1 cellular context compared by ENCODE assay signal in the genomic region with DNA sequence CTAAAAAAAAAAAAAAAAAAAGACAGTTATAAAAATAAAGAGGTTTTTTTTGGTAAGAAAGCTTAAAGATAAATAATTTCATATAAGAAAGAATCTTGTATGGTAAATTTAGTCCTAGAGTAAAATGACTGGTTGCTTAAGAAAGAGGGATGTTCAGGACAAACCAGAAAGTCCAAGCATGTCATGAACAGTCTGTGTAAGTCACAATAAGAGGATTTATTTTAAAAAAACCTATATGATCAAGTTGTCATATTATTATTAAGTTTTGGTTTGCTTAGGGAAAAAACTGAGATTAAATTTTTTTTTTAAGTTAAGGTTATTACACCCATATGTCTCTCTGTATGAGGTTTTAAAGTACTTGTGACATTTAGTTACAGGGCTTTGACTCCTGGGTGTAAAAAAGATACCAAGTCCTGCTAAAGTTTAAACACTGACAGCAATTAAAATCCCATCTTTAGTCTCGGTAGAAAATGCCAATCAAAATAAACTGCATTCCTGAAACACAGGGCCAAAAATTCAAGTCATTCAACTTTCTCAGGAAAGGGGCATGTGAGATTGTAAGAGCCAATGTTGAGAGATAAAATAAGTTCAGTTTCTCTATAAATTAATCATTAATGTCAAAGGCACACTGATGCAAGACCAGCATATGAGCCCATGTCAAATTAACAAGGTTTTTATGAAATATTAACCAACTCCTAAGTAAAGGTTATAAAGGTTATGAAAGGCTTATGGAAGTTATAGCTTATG.
TF ChIP-seq lines count a peak whose summit lies in the region.

No MANE protein-coding gene starts in this region.

TF ChIP-seq in GM23338, 12 proteins besides CTCF, POLR2A, EP300 and RAD21 (continued from another document):
- TF ChIP-seq, protein P1, sequence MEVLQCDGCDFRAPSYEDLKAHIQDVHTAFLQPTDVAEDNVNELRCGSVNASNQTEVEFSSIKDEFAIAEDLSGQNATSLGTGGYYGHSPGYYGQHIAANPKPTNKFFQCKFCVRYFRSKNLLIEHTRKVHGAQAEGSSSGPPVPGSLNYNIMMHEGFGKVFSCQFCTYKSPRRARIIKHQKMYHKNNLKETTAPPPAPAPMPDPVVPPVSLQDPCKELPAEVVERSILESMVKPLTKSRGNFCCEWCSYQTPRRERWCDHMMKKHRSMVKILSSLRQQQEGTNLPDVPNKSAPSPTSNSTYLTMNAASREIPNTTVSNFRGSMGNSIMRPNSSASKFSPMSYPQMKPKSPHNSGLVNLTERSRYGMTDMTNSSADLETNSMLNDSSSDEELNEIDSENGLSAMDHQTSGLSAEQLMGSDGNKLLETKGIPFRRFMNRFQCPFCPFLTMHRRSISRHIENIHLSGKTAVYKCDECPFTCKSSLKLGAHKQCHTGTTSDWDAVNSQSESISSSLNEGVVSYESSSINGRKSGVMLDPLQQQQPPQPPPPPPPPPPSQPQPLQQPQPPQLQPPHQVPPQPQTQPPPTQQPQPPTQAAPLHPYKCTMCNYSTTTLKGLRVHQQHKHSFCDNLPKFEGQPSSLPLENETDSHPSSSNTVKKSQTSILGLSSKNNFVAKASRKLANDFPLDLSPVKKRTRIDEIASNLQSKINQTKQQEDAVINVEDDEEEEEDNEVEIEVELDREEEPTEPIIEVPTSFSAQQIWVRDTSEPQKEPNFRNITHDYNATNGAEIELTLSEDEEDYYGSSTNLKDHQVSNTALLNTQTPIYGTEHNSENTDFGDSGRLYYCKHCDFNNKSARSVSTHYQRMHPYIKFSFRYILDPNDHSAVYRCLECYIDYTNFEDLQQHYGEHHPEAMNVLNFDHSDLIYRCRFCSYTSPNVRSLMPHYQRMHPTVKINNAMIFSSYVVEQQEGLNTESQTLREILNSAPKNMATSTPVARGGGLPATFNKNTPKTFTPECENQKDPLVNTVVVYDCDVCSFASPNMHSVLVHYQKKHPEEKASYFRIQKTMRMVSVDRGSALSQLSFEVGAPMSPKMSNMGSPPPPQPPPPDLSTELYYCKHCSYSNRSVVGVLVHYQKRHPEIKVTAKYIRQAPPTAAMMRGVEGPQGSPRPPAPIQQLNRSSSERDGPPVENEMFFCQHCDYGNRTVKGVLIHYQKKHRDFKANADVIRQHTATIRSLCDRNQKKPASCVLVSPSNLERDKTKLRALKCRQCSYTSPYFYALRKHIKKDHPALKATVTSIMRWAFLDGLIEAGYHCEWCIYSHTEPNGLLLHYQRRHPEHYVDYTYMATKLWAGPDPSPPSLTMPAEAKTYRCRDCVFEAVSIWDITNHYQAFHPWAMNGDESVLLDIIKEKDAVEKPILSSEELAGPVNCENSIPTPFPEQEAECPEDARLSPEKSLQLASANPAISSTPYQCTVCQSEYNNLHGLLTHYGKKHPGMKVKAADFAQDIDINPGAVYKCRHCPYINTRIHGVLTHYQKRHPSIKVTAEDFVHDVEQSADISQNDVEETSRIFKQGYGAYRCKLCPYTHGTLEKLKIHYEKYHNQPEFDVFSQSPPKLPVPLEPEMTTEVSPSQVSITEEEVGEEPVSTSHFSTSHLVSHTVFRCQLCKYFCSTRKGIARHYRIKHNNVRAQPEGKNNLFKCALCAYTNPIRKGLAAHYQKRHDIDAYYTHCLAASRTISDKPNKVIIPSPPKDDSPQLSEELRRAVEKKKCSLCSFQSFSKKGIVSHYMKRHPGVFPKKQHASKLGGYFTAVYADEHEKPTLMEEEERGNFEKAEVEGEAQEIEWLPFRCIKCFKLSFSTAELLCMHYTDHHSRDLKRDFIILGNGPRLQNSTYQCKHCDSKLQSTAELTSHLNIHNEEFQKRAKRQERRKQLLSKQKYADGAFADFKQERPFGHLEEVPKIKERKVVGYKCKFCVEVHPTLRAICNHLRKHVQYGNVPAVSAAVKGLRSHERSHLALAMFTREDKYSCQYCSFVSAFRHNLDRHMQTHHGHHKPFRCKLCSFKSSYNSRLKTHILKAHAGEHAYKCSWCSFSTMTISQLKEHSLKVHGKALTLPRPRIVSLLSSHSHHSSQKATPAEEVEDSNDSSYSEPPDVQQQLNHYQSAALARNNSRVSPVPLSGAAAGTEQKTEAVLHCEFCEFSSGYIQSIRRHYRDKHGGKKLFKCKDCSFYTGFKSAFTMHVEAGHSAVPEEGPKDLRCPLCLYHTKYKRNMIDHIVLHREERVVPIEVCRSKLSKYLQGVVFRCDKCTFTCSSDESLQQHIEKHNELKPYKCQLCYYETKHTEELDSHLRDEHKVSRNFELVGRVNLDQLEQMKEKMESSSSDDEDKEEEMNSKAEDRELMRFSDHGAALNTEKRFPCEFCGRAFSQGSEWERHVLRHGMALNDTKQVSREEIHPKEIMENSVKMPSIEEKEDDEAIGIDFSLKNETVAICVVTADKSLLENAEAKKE (CRISPR knock-in tag; IDR thresholded peaks at IDR 0.05): no peak
- TF ChIP-seq EZH2 (IDR thresholded peaks at IDR 0.05; ENCODE audit: low read depth, unreplicated experiment) (no peak), EZH2phosphoT487 (IDR thresholded peaks at IDR 0.05; ENCODE audit: unreplicated experiment) (no peak), STAT1 (IDR thresholded peaks at IDR 0.05; ENCODE audit: unreplicated experiment) (no peak)
- TF ChIP-seq, protein P2, sequence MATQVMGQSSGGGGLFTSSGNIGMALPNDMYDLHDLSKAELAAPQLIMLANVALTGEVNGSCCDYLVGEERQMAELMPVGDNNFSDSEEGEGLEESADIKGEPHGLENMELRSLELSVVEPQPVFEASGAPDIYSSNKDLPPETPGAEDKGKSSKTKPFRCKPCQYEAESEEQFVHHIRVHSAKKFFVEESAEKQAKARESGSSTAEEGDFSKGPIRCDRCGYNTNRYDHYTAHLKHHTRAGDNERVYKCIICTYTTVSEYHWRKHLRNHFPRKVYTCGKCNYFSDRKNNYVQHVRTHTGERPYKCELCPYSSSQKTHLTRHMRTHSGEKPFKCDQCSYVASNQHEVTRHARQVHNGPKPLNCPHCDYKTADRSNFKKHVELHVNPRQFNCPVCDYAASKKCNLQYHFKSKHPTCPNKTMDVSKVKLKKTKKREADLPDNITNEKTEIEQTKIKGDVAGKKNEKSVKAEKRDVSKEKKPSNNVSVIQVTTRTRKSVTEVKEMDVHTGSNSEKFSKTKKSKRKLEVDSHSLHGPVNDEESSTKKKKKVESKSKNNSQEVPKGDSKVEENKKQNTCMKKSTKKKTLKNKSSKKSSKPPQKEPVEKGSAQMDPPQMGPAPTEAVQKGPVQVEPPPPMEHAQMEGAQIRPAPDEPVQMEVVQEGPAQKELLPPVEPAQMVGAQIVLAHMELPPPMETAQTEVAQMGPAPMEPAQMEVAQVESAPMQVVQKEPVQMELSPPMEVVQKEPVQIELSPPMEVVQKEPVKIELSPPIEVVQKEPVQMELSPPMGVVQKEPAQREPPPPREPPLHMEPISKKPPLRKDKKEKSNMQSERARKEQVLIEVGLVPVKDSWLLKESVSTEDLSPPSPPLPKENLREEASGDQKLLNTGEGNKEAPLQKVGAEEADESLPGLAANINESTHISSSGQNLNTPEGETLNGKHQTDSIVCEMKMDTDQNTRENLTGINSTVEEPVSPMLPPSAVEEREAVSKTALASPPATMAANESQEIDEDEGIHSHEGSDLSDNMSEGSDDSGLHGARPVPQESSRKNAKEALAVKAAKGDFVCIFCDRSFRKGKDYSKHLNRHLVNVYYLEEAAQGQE (IDR thresholded peaks at IDR 0.05; ENCODE audit: unreplicated experiment): no peak
TF ChIP-seq in GM23338: peak in this region for 0.
